Comparison of ENCODE assay signal across 19 cellular contexts in genomic region chr4:171117457-171117856, GRCh38.
A peak's percentile ranks its signal among the peaks of the same experiment; 100 is the strongest.
DNase-seq lines count a peak whose midpoint lies in the region; ATAC-seq and TF ChIP-seq lines count a peak whose summit lies in the region.
"Had no signal": no experiment of that assay in that cellular context is flagged by ENCODE, and none has a peak within 500 bp of the region (broad histone marks: within the 10 kb centered on the region; RNA-seq: fewer than 3 reads in every experiment).

No MANE protein-coding gene starts in this region.

- no peaks in the 10 kb centered on the region for H4K20me1 ChIP-seq in smooth muscle cell (ENCODE audit: low read depth)

- ATAC-seq in HG02642 (IDR thresholded peaks at IDR 0.05; ENCODE audit: poor library complexity, unreplicated experiment): no peak
- ATAC-seq: A549, HepG2, K562 had no signal

- no peak overlapping the region for H2AFZ ChIP-seq in smooth muscle cell (ENCODE audit: low read depth)

- H3K9me3 ChIP-seq in adipocyte (ENCODE audit: control insufficient read depth, low read length) (peaks cover 19% of the 10 kb centered on the region), smooth muscle cell (replicated peaks; ENCODE audit: low read depth) (peaks cover 3% of the 10 kb centered on the region)
- H3K9me3 ChIP-seq: A549 had no signal

- no peaks in the 10 kb centered on the region for H3K4me1 ChIP-seq in adipocyte (ENCODE audit: control insufficient read depth, insufficient read depth, low read length)
- H3K4me1 ChIP-seq in smooth muscle cell (ENCODE audit: low read depth): peaks cover 5% of the 10 kb centered on the region
- H3K4me1 ChIP-seq: A549 had no signal

- WGBS in smooth muscle cell (ENCODE audit: low lambda C conversion rate): 70% methylated on average over 1 of the region's 1 CpG

- H3K4me2 ChIP-seq in smooth muscle cell: peak overlapping the region; percentile 51
- H3K4me2 ChIP-seq: A549 had no signal

- H3K36me3 ChIP-seq in adipocyte (ENCODE audit: control insufficient read depth, insufficient read depth, low read length, severe bottlenecking) (no peaks in the 10 kb centered on the region), smooth muscle cell (ENCODE audit: low read depth) (no peaks in the 10 kb centered on the region)

- no peak overlapping the region for H3K9ac ChIP-seq in adipocyte (ENCODE audit: low read length)
- H3K9ac ChIP-seq in smooth muscle cell (ENCODE audit: low read depth): no peak overlapping the region

- peak overlapping the region; percentile 64 for H3K27ac ChIP-seq in smooth muscle cell (ENCODE audit: low read depth)
- H3K27ac ChIP-seq: A549, SK-N-MC had no signal

- H3K27me3 ChIP-seq in adipocyte (replicated peaks; ENCODE audit: control insufficient read depth, insufficient read depth, low read length): no peaks in the 10 kb centered on the region
- no peaks in the 10 kb centered on the region for H3K27me3 ChIP-seq in smooth muscle cell (ENCODE audit: low read depth)

- no peaks in the 10 kb centered on the region for H3F3A ChIP-seq in smooth muscle cell (ENCODE audit: low read depth)

- DNase-seq in HS-5 (ENCODE audit: low read depth) (peak; percentile 19), adipocyte (ENCODE audit: low read depth) (peak; percentile 10), fibroblast of mammary gland (ENCODE audit: low read depth) (peak; percentile 2), smooth muscle cell (lab: John Stamatoyannopoulos, UW; ENCODE audit: unreplicated experiment) (no peak), mesenteric fat pad (ENCODE audit: low spot score) (no peak)
- no peak for DNase-seq in NK-92 treated with Interleukin-12 subunit alpha and Interleukin-12 subunit beta, amount 100 ng/mL, for 24 hours (lab: John Stamatoyannopoulos, UW)
- DNase-seq: GDM1, NCI-H1092 treated with DMSO at 0.1 percent for 48 hours, NCI-H146, NCI-H2029 treated with DMSO at 0.1 percent for 48 hours, NCI-H526, OCI-M1, SHP77 treated with DMSO at 0.1 percent for 48 hours, SW 1271 had no signal

- TF ChIP-seq CTCF in fibroblast of mammary gland (conservative IDR thresholded peaks at IDR 0.05; ENCODE audit: control insufficient read depth, insufficient read depth, low read depth, low read length): no peak
- TF ChIP-seq CTCF in smooth muscle cell (IDR thresholded peaks at IDR 0.05; ENCODE audit: borderline replicate concordance, insufficient read depth, poor library complexity, severe bottlenecking): no peak

- no peaks in the 10 kb centered on the region for H3K79me2 ChIP-seq in smooth muscle cell (ENCODE audit: low read depth)

- H3K4me3 ChIP-seq in adipocyte (ENCODE audit: low read length) (no peak overlapping the region), fibroblast of mammary gland (ENCODE audit: control insufficient read depth, low read depth, low read length) (no peak overlapping the region), smooth muscle cell (no peak overlapping the region)
- H3K4me3 ChIP-seq: A549, K562, SK-N-MC had no signal

Comparison
In these comparisons a context has a peak if more than half of its experiments do, and no peak if none do; other contexts are left out.
1. DNase-seq: peak in HS-5 (single experiment), adipocyte (single experiment) and fibroblast of mammary gland (single experiment); none in smooth muscle cell (single experiment), mesenteric fat pad (single experiment) and NK-92 treated with Interleukin-12 subunit alpha and Interleukin-12 subunit beta, amount 100 ng/mL, for 24 hours (single experiment).